In the genomic region with DNA sequence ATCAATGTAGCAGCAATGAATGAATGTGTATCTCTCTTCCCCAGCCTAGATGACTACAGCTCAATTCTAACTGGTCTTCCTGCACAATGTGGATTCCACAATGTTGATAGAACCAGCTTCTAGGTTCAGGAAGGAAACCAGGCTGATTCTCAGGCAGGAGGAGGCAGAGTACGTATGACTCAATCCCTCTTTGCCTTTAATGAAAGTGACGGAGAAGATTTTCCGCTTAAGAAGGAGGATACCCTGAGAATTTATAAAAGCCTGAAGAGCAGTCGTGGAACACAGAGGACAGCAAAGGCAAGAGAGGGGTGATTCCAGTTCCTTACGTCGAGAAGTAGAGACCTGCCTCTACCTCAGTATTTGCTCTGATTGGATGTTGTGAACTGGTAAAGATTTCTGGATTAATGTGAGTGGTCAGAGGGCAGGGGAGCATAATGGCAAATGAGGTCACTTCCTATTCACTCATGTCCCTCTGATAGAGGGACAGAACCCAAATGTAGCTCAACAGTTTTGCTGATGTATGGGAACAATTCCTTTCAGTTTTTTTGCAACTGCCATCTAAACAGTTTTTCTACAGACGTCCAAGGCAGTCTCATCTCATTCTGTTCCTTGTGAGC, we compare ENCODE assay signal across 2 cellular contexts.
TF ChIP-seq lines count a peak whose summit lies in the region.

No MANE protein-coding gene starts in this region.

TF ChIP-seq in A549, 52 proteins besides CTCF, POLR2A, EP300 and RAD21:
- TF ChIP-seq MAZ (IDR thresholded peaks at IDR 0.05; ENCODE audit: borderline replicate concordance, low read depth, low read length), result no peak
- TF ChIP-seq, protein P1, sequence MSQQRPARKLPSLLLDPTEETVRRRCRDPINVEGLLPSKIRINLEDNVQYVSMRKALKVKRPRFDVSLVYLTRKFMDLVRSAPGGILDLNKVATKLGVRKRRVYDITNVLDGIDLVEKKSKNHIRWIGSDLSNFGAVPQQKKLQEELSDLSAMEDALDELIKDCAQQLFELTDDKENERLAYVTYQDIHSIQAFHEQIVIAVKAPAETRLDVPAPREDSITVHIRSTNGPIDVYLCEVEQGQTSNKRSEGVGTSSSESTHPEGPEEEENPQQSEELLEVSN (IDR thresholded peaks at IDR 0.05; ENCODE audit: borderline replicate concordance, low read depth), result no peak
TF ChIP-seq in A549: peak in this region for 0.

TF ChIP-seq in IMR-90, 13 proteins besides CTCF, POLR2A, EP300 and RAD21:
- no peak for TF ChIP-seq MAZ (IDR thresholded peaks at IDR 0.05; ENCODE audit: borderline replicate concordance, low read depth, low read length)
- TF ChIP-seq RCOR1 (IDR thresholded peaks at IDR 0.05; ENCODE audit: insufficient replicate concordance, low read length), result no peak
- TF ChIP-seq BHLHE40 (IDR thresholded peaks at IDR 0.05; ENCODE audit: low read depth, low read length), result no peak
